8 cellular contexts compared by ENCODE assay signal in genomic region chr7:129091484-129092002, GRCh38. TPM values are rescaled to one million over a fixed set of nuclear protein-coding genes. Genes with fewer than 3 reads are reported as not detected.
DNase-seq lines count a peak whose midpoint lies in the region; ATAC-seq and TF ChIP-seq lines count a peak whose summit lies in the region.

No MANE protein-coding gene starts in this region.

- POLR2A ChIA-PET in activated CD8-positive, alpha-beta T cell treated with anti-CD3 and anti-CD28 coated beads for 36 hours (lab: Charles Lee) = interaction anchor here (0.8 to 1.5 kb wide), 3 partner anchors 31 to 169 kb away, joined by 3 to 4 read pairs (median 3); no protein-coding TSS in a partner anchor

- peak overlapping the region; percentile 73 for H3K27ac Mint-ChIP-seq in activated CD8-positive, alpha-beta T cell treated with anti-CD3 and anti-CD28 coated beads for 36 hours

- ATAC-seq in HG03520 (IDR thresholded peaks at IDR 0.05; ENCODE audit: unreplicated experiment) (peak; percentile 59), GM18511 (IDR thresholded peaks at IDR 0.05; ENCODE audit: unreplicated experiment) (no peak)
- peak; percentile 92 for ATAC-seq in activated CD8-positive, alpha-beta T cell treated with anti-CD3 and anti-CD28 coated beads for 36 hours

- peak; percentile 97 for TF ChIP-seq CTCF in GM12874 (IDR thresholded peaks at IDR 0.05; ENCODE audit: insufficient read depth, low read depth, low read length)
- peak; percentile 96 for TF ChIP-seq CTCF in activated CD8-positive, alpha-beta T cell treated with anti-CD3 and anti-CD28 coated beads for 36 hours (IDR thresholded peaks at IDR 0.05)

- no peak overlapping the region for H3K4me3 Mint-ChIP-seq in activated CD8-positive, alpha-beta T cell treated with anti-CD3 and anti-CD28 coated beads for 36 hours

- H3K4me1 Mint-ChIP-seq in activated CD8-positive, alpha-beta T cell treated with anti-CD3 and anti-CD28 coated beads for 36 hours (ENCODE audit: low read depth) = peaks cover 19% of the 10 kb centered on the region

- H3K27me3 Mint-ChIP-seq in activated CD8-positive, alpha-beta T cell treated with anti-CD3 and anti-CD28 coated beads for 36 hours = peaks cover 1% of the 10 kb centered on the region

- intact Hi-C loops in activated CD8-positive, alpha-beta T cell treated with anti-CD3 and anti-CD28 coated beads for 36 hours (cut with micrococcal nuclease) = loop anchor here (5.0 kb wide), 1 partner anchor 189 kb away; no protein-coding TSS in a partner anchor

- H3K9me3 Mint-ChIP-seq in activated CD8-positive, alpha-beta T cell treated with anti-CD3 and anti-CD28 coated beads for 36 hours = no peaks in the 10 kb centered on the region

- CTCF ChIA-PET in activated CD8-positive, alpha-beta T cell treated with anti-CD3 and anti-CD28 coated beads for 36 hours (lab: Charles Lee) = interaction anchor here (0.6 to 3.7 kb wide), 75 partner anchors 9 to 340 kb away, joined by 3 to 34 read pairs (median 5); partner anchors contain the start of genes ATP6V1F, IRF5, KCP and TNPO3

- DNase-seq in NCI-H748 (lab: John Stamatoyannopoulos, UW; ENCODE audit: unreplicated experiment) (peak; percentile 88), medulla oblongata (ENCODE audit: extremely low spot score) (peak; percentile 80)
- DNase-seq in activated CD8-positive, alpha-beta T cell treated with anti-CD3 and anti-CD28 coated beads for 36 hours = peak; percentile 94
- DNase-seq in effector CD8-positive, alpha-beta T cell (lab: John Stamatoyannopoulos, UW) = peak; percentile 80
- peak; percentile 80 for DNase-seq in stimulated activated CD8-positive, alpha-beta memory T cell treated with anti-CD3 and anti-CD28 coated beads, Interleukin-15, amount 100 ng/mL, for 24 hours (ENCODE audit: low read depth)

- H3K36me3 Mint-ChIP-seq in activated CD8-positive, alpha-beta T cell treated with anti-CD3 and anti-CD28 coated beads for 36 hours (ENCODE audit: low read depth) = no peaks in the 10 kb centered on the region

RNA-seq across cellular contexts. Expression of gene TNPO3, which starts 36.6 kb away (rescaled TPM):
- total RNA-seq in activated CD8-positive, alpha-beta T cell treated with anti-CD3 and anti-CD28 coated beads for 36 hours = 10 to 100 TPM; 58.4 to 59.3 TPM

RNA-seq across cellular contexts. Expression of gene TSPAN33, which starts 53.0 kb away (rescaled TPM):
- 10 to 100 TPM in 1 of 2 experiments, 1 to 10 TPM in 1; 9.3 to 11.0 TPM for total RNA-seq in activated CD8-positive, alpha-beta T cell treated with anti-CD3 and anti-CD28 coated beads for 36 hours
